ENCODE assay signal across 23 cellular contexts in the genomic region with DNA sequence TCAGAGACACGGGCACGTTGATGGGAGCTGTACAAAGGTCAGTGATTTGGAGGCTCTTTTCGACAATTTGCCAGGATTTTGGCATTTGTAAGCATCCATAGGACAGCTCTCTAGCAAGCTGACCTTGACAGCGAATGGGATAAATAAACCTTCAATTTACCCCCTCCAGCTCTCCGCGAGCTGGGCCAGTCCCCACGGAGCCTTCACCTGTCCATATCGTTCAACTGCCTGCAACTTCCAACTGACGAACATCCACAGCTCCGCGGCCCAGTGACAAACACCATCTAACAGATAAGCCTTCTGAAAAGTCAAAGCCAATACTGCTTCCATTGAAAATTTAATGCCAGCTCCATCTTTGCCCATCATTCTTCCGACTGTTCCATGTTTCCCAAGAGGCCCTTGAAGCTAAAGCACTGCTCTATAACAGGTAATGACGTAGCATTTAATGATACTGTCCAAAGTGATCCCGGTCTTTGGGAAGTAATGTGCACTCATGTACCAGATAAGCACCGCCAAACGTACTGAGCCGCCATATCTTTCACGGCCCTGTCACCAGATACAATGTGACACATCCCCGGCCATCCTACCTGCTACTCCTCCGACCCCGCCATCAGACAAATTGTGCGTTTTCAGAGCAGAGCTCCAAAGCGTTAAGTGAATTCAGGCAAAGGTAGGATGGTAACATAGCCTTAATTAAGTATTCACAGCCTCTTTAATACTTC.
"Had no signal": no experiment of that assay in that cellular context is flagged by ENCODE, and none has a peak within 500 bp of the region (broad histone marks: within the 10 kb centered on the region; RNA-seq: fewer than 3 reads in every experiment).

No MANE protein-coding gene starts in this region.

- H3K27ac ChIP-seq: coronary artery, gastrocnemius medialis, neutrophil, parathyroid adenoma, psoas muscle, skin epidermis, spleen, transverse colon had no signal

- H3K4me3 ChIP-seq: coronary artery, gastrocnemius medialis, mucosa of descending colon, psoas muscle, skin epidermis, spleen, transverse colon had no signal

- H3K9me3 ChIP-seq: gastrocnemius medialis, mucosa of descending colon, neutrophil, psoas muscle, transverse colon had no signal

- H3K36me3 ChIP-seq: gastrocnemius medialis, neutrophil, spleen, transverse colon had no signal

- H3K4me1 ChIP-seq: gastrocnemius medialis, parathyroid adenoma, psoas muscle, spleen, transverse colon had no signal

- H3K36me3 Mint-ChIP-seq: natural killer cell treated with Interleukin-12 subunit alpha and Interleukin-12 subunit beta and Interleukin-15 and Interleukin-18, amount 100 ng/mL, for 72 hours; stimulated activated memory B cell treated with anti-CD40 and anti-IgM and Interleukin-4, amounts not matched to agents 10 μg/mL and 1 μg/mL and 100 μg/mL, for 72 hours had no signal

- DNase-seq: dermis blood vessel endothelial cell; effector memory CD8-positive, alpha-beta T cell; foreskin fibroblast; gastrocnemius medialis; kidney; mesenchymal stem cell; mucosa of descending colon; naive B cell; psoas muscle; right cardiac atrium; spleen; stimulated activated CD4-positive, alpha-beta T cell treated with anti-CD3 and anti-CD28 coated beads, Interleukin-4, amount 100 ng/mL, for 4 hours; transverse colon had no signal

- H3K27me3 ChIP-seq: gastrocnemius medialis, neutrophil, spleen, transverse colon had no signal

- ATAC-seq: effector memory CD8-positive, alpha-beta T cell; gastrocnemius medialis; left lobe of liver; mucosa of descending colon; natural killer cell treated with Interleukin-12 subunit alpha and Interleukin-12 subunit beta and Interleukin-15 and Interleukin-18, amount 100 ng/mL, for 72 hours; psoas muscle; right cardiac atrium; stimulated activated memory B cell treated with anti-CD40 and anti-IgM and Interleukin-4, amounts not matched to agents 10 μg/mL and 1 μg/mL and 100 μg/mL, for 72 hours had no signal

- H3K27ac Mint-ChIP-seq: effector memory CD8-positive, alpha-beta T cell; mesothelial cell of epicardium; naive B cell; natural killer cell treated with Interleukin-12 subunit alpha and Interleukin-12 subunit beta and Interleukin-15 and Interleukin-18, amount 100 ng/mL, for 72 hours; stimulated activated memory B cell treated with anti-CD40 and anti-IgM and Interleukin-4, amounts not matched to agents 10 μg/mL and 1 μg/mL and 100 μg/mL, for 72 hours; stimulated activated naive CD8-positive, alpha-beta T cell treated with anti-CD3 and anti-CD28 coated beads, Interleukin-15, Interleukin-2, amounts not matched to agents 100 ng/mL and 50 ng/mL, for 24 hours had no signal

- H3K9me3 Mint-ChIP-seq: natural killer cell treated with Interleukin-12 subunit alpha and Interleukin-12 subunit beta and Interleukin-15 and Interleukin-18, amount 100 ng/mL, for 72 hours; neural crest cell had no signal
